10 cellular contexts compared by ENCODE assay signal in genomic region chr12:111467092-111467861, GRCh38.
DNase-seq lines count a peak whose midpoint lies in the region; ATAC-seq and TF ChIP-seq lines count a peak whose summit lies in the region.
"Had no signal": no experiment of that assay in that cellular context is flagged by ENCODE, and none has a peak within 500 bp of the region (broad histone marks: within the 10 kb centered on the region; RNA-seq: fewer than 3 reads in every experiment).

No MANE protein-coding gene starts in this region.

- H3K27ac ChIP-seq in Peyer's patch (peak overlapping the region in 3 of 4 donors; percentile 11 to 44 (median 39)), stomach (peak overlapping the region in 4 of 5 donors; percentile 6 to 44 (median 28)), prostate gland (peak overlapping the region in 1 of 2 donors; percentile 5)

- no peak for TF ChIP-seq CTCF in Peyer's patch (IDR thresholded peaks at IDR 0.05)
- no peak for TF ChIP-seq CTCF in fibroblast of mammary gland (conservative IDR thresholded peaks at IDR 0.05; ENCODE audit: control insufficient read depth, insufficient read depth, low read depth, low read length)
- TF ChIP-seq CTCF in stomach (IDR thresholded peaks at IDR 0.05), result no peak
- TF ChIP-seq CTCF in prostate gland (IDR thresholded peaks at IDR 0.05), result no peak
- no peak for TF ChIP-seq CTCF in BE2C (IDR thresholded peaks at IDR 0.05; ENCODE audit: low read depth, low read length)

- H3K4me1 ChIP-seq in Peyer's patch, result no peaks in the 10 kb centered on the region
- H3K4me1 ChIP-seq in stomach, result peaks cover 0 to 21% (median 8%) of the 10 kb centered on the region in 4 donors
- H3K4me1 ChIP-seq in prostate gland (replicated peaks), result no peaks in the 10 kb centered on the region
- no peaks in the 10 kb centered on the region for H3K4me1 ChIP-seq in BE2C
- H3K4me1 ChIP-seq: HAP-1 had no signal

- DNase-seq in HCEC 1CT (peak; percentile 69), Peyer's patch (no peak), fibroblast of mammary gland (ENCODE audit: low read depth) (peak; percentile 55), stomach (no peak), prostate gland (ENCODE audit: low spot score) (no peak), BE2C (no peak)
- DNase-seq: midbrain had no signal

- 71 to 87% (median 82%) methylated on average over 3 of the region's 3 CpGs for WGBS in stomach, 5 donors
- WGBS in prostate gland, result 53% methylated on average over 3 of the region's 3 CpGs

- intact Hi-C loops in stomach (cut with DNase I; ENCODE audit: low total_unique reads) (no loop called here), prostate gland (cut with DNase I) (no loop called here)

- H3K4me3 ChIP-seq in Peyer's patch, result no peak overlapping the region
- no peak overlapping the region for H3K4me3 ChIP-seq in fibroblast of mammary gland (ENCODE audit: control insufficient read depth, low read depth, low read length)
- no peak overlapping the region for H3K4me3 ChIP-seq in stomach
- H3K4me3 ChIP-seq in prostate gland, result no peak overlapping the region
- no peak overlapping the region for H3K4me3 ChIP-seq in BE2C (ENCODE audit: low read depth, low read length)
- H3K4me3 ChIP-seq: HAP-1 had no signal

- H3K36me3 ChIP-seq in Peyer's patch (peaks cover 0 to 50% (median 0%) of the 10 kb centered on the region in 3 donors), stomach (peaks cover 16 to 63% (median 47%) of the 10 kb centered on the region in 4 donors), prostate gland (no peaks in the 10 kb centered on the region), BE2C (peaks cover 28% of the 10 kb centered on the region)

- H3K9me3 ChIP-seq in Peyer's patch (no peaks in the 10 kb centered on the region), stomach (no peaks in the 10 kb centered on the region), prostate gland (no peaks in the 10 kb centered on the region), BE2C (no peaks in the 10 kb centered on the region)
- H3K9me3 ChIP-seq: HAP-1 had no signal

- TF ChIP-seq POLR2A in Peyer's patch (IDR thresholded peaks at IDR 0.05) (no peak), stomach (IDR thresholded peaks at IDR 0.05) (no peak), prostate gland (IDR thresholded peaks at IDR 0.05) (no peak)

- no peaks in the 10 kb centered on the region for H3K27me3 ChIP-seq in Peyer's patch
- H3K27me3 ChIP-seq in stomach, result no peaks in the 10 kb centered on the region
- H3K27me3 ChIP-seq in prostate gland (replicated peaks; ENCODE audit: insufficient read depth), result no peaks in the 10 kb centered on the region
- H3K27me3 ChIP-seq in BE2C, result no peaks in the 10 kb centered on the region

- TF ChIP-seq EP300 in stomach (IDR thresholded peaks at IDR 0.05), result no peak

- ATAC-seq in GM19324 (IDR thresholded peaks at IDR 0.05; ENCODE audit: low FRiP score, unreplicated experiment) (no peak), HG02870 (IDR thresholded peaks at IDR 0.05; ENCODE audit: unreplicated experiment) (no peak)

Comparison
In these comparisons a context has a peak if more than half of its experiments do, and no peak if none do; other contexts are left out.
1. DNase-seq: peak in HCEC 1CT (single experiment) and fibroblast of mammary gland (single experiment); none in Peyer's patch (0 of 3), stomach (single experiment), prostate gland (single experiment) and BE2C (single experiment).